Comparison of ENCODE assay signal across 18 cellular contexts in the genomic region with DNA sequence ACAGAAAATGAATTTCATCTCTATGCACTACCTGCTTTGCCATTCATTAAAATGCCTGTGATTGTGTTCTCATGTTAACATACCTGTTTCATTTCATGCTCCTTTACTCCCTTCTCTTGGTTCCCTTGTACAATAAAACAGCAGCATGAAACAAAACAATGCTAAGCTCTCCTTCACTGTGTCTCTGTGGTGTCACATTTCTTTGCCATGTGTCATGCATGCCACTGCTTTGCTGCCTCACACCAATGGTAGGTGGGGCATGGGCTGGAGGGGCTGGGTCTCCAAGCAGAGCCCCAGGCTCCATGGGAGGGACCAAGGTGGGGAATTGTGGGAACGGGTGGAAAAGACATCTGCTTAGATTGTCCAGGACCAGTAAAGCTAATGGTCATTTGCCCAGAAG.
A peak's percentile ranks its signal among the peaks of the same experiment; 100 is the strongest.
DNase-seq lines count a peak whose midpoint lies in the region; ATAC-seq and TF ChIP-seq lines count a peak whose summit lies in the region.
"Had no signal": no experiment of that assay in that cellular context is flagged by ENCODE, and none has a peak within 500 bp of the region (broad histone marks: within the 10 kb centered on the region; RNA-seq: fewer than 3 reads in every experiment).

No MANE protein-coding gene starts in this region.

- H2AK5ac ChIP-seq in mesenchymal stem cell (ENCODE audit: low read length, severe bottlenecking): no peak overlapping the region

- H2BK12ac ChIP-seq in mesenchymal stem cell (ENCODE audit: low read length in 2 of 2): no peak overlapping the region

- CTCF ChIA-PET in mammary epithelial cell (lab: Charles Lee; ENCODE audit: low non-redundant PET): no interaction called here
- CTCF ChIA-PET in PC-3 (lab: Charles Lee): no interaction called here

- H3K18ac ChIP-seq in mesenchymal stem cell (ENCODE audit: low read depth in 1 of 2, low read length in 2 of 2): no peak overlapping the region

- H3K23ac ChIP-seq in mesenchymal stem cell (ENCODE audit: low read length in 2 of 2): no peak overlapping the region

- H2AFZ ChIP-seq in mammary epithelial cell (ENCODE audit: low read depth, low read length): no peak overlapping the region
- no peak overlapping the region for H2AFZ ChIP-seq in PC-3 (ENCODE audit: low read length)
- H2AFZ ChIP-seq in mesenchymal stem cell (ENCODE audit: low read depth, low read length): no peak overlapping the region
- H2AFZ ChIP-seq: neural progenitor cell had no signal

- H3K27me3 ChIP-seq in mammary epithelial cell (ENCODE audit: insufficient read depth, low read length) (no peaks in the 10 kb centered on the region), breast epithelium (no peaks in the 10 kb centered on the region), PC-3 (ENCODE audit: low read length) (peaks cover 31% of the 10 kb centered on the region), mesenchymal stem cell (ENCODE audit: control insufficient read depth in 1 of 2, insufficient read depth in 1 of 2, low read length in 2 of 2) (peaks cover 21 to 37% of the 10 kb centered on the region in 2 experiments)
- H3K27me3 ChIP-seq: colonic mucosa, neural progenitor cell had no signal

- H2BK15ac ChIP-seq in mesenchymal stem cell (ENCODE audit: low read depth, poor library complexity, severe bottlenecking): no peak overlapping the region

- dilution Hi-C loops in mammary epithelial cell (cut with HindIII; ENCODE audit: low sequenced_read_pairs): no loop called here

- TF ChIP-seq CTCF in mammary epithelial cell (conservative IDR thresholded peaks at IDR 0.05 in 1 of 2, IDR thresholded peaks at IDR 0.05 in 1 of 2; ENCODE audit: extremely low read depth in 1 of 2, insufficient read depth in 1 of 2, low read depth in 1 of 2, low read length in 2 of 2): no peak
- no peak for TF ChIP-seq CTCF in breast epithelium (IDR thresholded peaks at IDR 0.05)
- no peak for TF ChIP-seq CTCF in PC-3 (conservative IDR thresholded peaks at IDR 0.05; ENCODE audit: low read depth, low read length)

- H2BK5ac ChIP-seq in mesenchymal stem cell (ENCODE audit: low read depth, low read length, poor library complexity, severe bottlenecking): no peak overlapping the region

- no peaks in the 10 kb centered on the region for H3K79me1 ChIP-seq in mesenchymal stem cell (replicated peaks; ENCODE audit: low read length, poor library complexity, severe bottlenecking)

- no peaks in the 10 kb centered on the region for H3K79me2 ChIP-seq in mammary epithelial cell (ENCODE audit: insufficient read depth, low read length)
- H3K79me2 ChIP-seq in PC-3 (ENCODE audit: low read length): no peaks in the 10 kb centered on the region

- H3K4me3 ChIP-seq in mammary epithelial cell (replicated peaks in 1 of 3; ENCODE audit: insufficient read depth in 1 of 3, low read depth in 2 of 3, low read length in 3 of 3) (no peak overlapping the region), breast epithelium (no peak overlapping the region), PC-3 (ENCODE audit: low read length) (no peak overlapping the region), mesenchymal stem cell (ENCODE audit: insufficient read depth in 1 of 2, low read depth in 1 of 2, low read length in 2 of 2) (no peak overlapping the region)
- H3K4me3 ChIP-seq: colonic mucosa, neural progenitor cell had no signal

- H3K9ac ChIP-seq in mammary epithelial cell (ENCODE audit: insufficient read depth, low read length): no peak overlapping the region
- H3K9ac ChIP-seq in PC-3 (ENCODE audit: low read length): no peak overlapping the region
- no peak overlapping the region for H3K9ac ChIP-seq in mesenchymal stem cell (ENCODE audit: low read length)
- H3K9ac ChIP-seq: neural progenitor cell had no signal

- no TSS peak for BruUV-seq in mammary epithelial cell (replicated peaks; lab: Mats Ljungman, UMichigan)
- no TSS peak for BruUV-seq in PC-3 (replicated peaks; lab: Mats Ljungman, UMichigan)

- TF ChIP-seq POLR2A in breast epithelium (IDR thresholded peaks at IDR 0.05): no peak

- H4K91ac ChIP-seq in mesenchymal stem cell (ENCODE audit: low read length): no peak overlapping the region

- no peaks in the 10 kb centered on the region for H3K9me3 ChIP-seq in mammary epithelial cell (replicated peaks; ENCODE audit: insufficient read depth, low read length)
- no peaks in the 10 kb centered on the region for H3K9me3 ChIP-seq in breast epithelium
- H3K9me3 ChIP-seq in PC-3 (ENCODE audit: low read length): no peaks in the 10 kb centered on the region
- H3K9me3 ChIP-seq in mesenchymal stem cell (ENCODE audit: control insufficient read depth, low read length): no peaks in the 10 kb centered on the region
- H3K9me3 ChIP-seq: colonic mucosa had no signal

- H3K14ac ChIP-seq in mesenchymal stem cell (ENCODE audit: low read length in 2 of 2): no peak overlapping the region

- H3K36me3 ChIP-seq in mammary epithelial cell (ENCODE audit: insufficient read depth, low read length) (no peaks in the 10 kb centered on the region), breast epithelium (no peaks in the 10 kb centered on the region), PC-3 (ENCODE audit: low read depth, low read length) (no peaks in the 10 kb centered on the region), mesenchymal stem cell (ENCODE audit: control insufficient read depth in 1 of 2, insufficient read depth in 2 of 2, low read depth in 1 of 2, low read length in 2 of 2) (no peaks in the 10 kb centered on the region)
- H3K36me3 ChIP-seq: colonic mucosa, neural progenitor cell had no signal

- H4K20me1 ChIP-seq in mammary epithelial cell (ENCODE audit: insufficient read depth, low read length): no peaks in the 10 kb centered on the region
- H4K20me1 ChIP-seq in PC-3 (ENCODE audit: low read length): no peaks in the 10 kb centered on the region

- H2BK120ac ChIP-seq in mesenchymal stem cell (ENCODE audit: low read depth, low read length): no peak overlapping the region

- no peaks in the 10 kb centered on the region for H3F3A ChIP-seq in PC-3 (ENCODE audit: low read length, unreplicated experiment)

- in situ Hi-C loops in mammary epithelial cell (cut with MboI; ENCODE audit: low sequenced_read_pairs in 2 of 2): no loop called here

- H3K4me1 ChIP-seq in mammary epithelial cell (ENCODE audit: insufficient read depth, low read length): no peaks in the 10 kb centered on the region
- no peaks in the 10 kb centered on the region for H3K4me1 ChIP-seq in breast epithelium
- peaks cover 8% of the 10 kb centered on the region for H3K4me1 ChIP-seq in PC-3 (ENCODE audit: insufficient read depth, low read length)
- peaks cover 3% of the 10 kb centered on the region for H3K4me1 ChIP-seq in mesenchymal stem cell (ENCODE audit: control insufficient read depth, insufficient read depth, low read depth, low read length)
- H3K4me1 ChIP-seq: colonic mucosa, neural progenitor cell had no signal

- ATAC-seq in PC-3 (peak; percentile 61), HG02981 (IDR thresholded peaks at IDR 0.05; ENCODE audit: unreplicated experiment) (no peak)

- H4K8ac ChIP-seq in mesenchymal stem cell (ENCODE audit: low read length): no peak overlapping the region

- WGBS in mammary epithelial cell (ENCODE audit: low coverage, missing lambda C conversion rate): 63% methylated on average over 1 of the region's 1 CpG
- 100% methylated on average over 1 of the region's 1 CpG for WGBS in mesenchymal stem cell

- H3K27ac ChIP-seq in mammary epithelial cell (ENCODE audit: insufficient read depth, low read depth, low read length) (no peak overlapping the region), breast epithelium (no peak overlapping the region), PC-3 (ENCODE audit: low read length) (no peak overlapping the region), mesenchymal stem cell (ENCODE audit: low read length, poor library complexity, severe bottlenecking) (no peak overlapping the region)
- H3K27ac ChIP-seq: colonic mucosa, neural progenitor cell had no signal

- POLR2A ChIA-PET in PC-3 (lab: Charles Lee; ENCODE audit: unreplicated experiment): no interaction called here

- intact Hi-C loops in mammary epithelial cell (cut with micrococcal nuclease): no loop called here
- intact Hi-C loops in breast epithelium (cut with DNase I; ENCODE audit: low total_unique reads): no loop called here
- intact Hi-C loops in PC-3 (cut with micrococcal nuclease): no loop called here

- H3K4me2 ChIP-seq in mammary epithelial cell (ENCODE audit: insufficient read depth, low read depth, low read length) (no peak overlapping the region), PC-3 (ENCODE audit: low read length) (no peak overlapping the region), mesenchymal stem cell (ENCODE audit: low read length, poor library complexity, severe bottlenecking) (no peak overlapping the region)
- H3K4me2 ChIP-seq: neural progenitor cell had no signal

- no peaks in the 10 kb centered on the region; the same call in 1 of the 2 replicates for H3K9me2 ChIP-seq in PC-3 (replicated peaks; ENCODE audit: low read length)

- no peak overlapping the region for H3K4ac ChIP-seq in mesenchymal stem cell (ENCODE audit: low read depth in 1 of 2, low read length in 2 of 2)

- peak; percentile 14 for DNase-seq in mammary epithelial cell
- no peak for DNase-seq in breast epithelium (ENCODE audit: low spot score in 2 of 2)
- peak; percentile 62 for DNase-seq in PC-3
- peak; percentile 21 for DNase-seq in glomerular visceral epithelial cell (ENCODE audit: extremely low spot score)
- no peak for DNase-seq in NCI-H446 (lab: John Stamatoyannopoulos, UW)
- no peak for DNase-seq in mesenchymal stem cell
- no peak for DNase-seq in activated gamma-delta T cell treated with Interleukin-2 at 50 U/mL for 16 hours
- DNase-seq: activated CD4-positive, alpha-beta T cell treated with anti-CD3 and anti-CD28 coated beads, Interleukin-2, amount 50 U/mL, for 4 hours; activated naive CD4-positive, alpha-beta T cell treated with anti-CD3 and anti-CD28 coated beads for 36 hours; activated T-cell treated with anti-CD3 and anti-CD28 coated beads for 4 hours; colonic mucosa; immature natural killer cell; NCI-H2029; NCI-H69; stimulated activated CD4-positive, alpha-beta T cell treated with anti-CD3 and anti-CD28 coated beads, Interleukin-15, amount 100 ng/mL, for 24 hours; stimulated activated naive CD4-positive, alpha-beta T cell treated with Interleukin-2 at 50 U/mL for 16 hours had no signal

Comparison
In these comparisons a context has a peak if more than half of its experiments do, and no peak if none do; other contexts are left out.
1. DNase-seq: peak in mammary epithelial cell (single experiment), PC-3 (single experiment) and glomerular visceral epithelial cell (single experiment); none in breast epithelium (0 of 2), NCI-H446 (0 of 2), mesenchymal stem cell (single experiment) and activated gamma-delta T cell treated with Interleukin-2 at 50 U/mL for 16 hours (single experiment).